ENCODE assay signal across 24 cellular contexts in the genomic region with DNA sequence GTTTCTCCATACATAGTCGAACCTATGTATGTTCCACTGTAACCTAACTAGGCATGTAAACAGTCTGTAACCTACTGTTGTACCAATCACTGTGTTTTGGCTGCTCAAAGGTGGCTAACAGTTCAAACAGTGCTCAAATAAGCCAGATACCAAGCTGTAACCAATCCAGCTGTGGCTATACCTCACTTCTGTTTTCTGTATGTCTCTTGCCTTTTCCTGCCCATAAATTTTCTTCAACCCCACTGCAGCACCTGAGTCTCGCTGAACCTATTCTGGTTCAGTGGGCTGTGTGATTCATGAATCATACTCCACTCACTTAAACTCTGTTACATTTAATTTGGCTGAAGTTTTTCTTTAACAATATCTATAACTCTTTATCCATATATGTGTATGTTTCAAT.
DNase-seq lines count a peak whose midpoint lies in the region; ATAC-seq, FAIRE-seq and TF ChIP-seq lines count a peak whose summit lies in the region.
"Had no signal": no experiment of that assay in that cellular context is flagged by ENCODE, and none has a peak within 500 bp of the region (broad histone marks: within the 10 kb centered on the region; RNA-seq: fewer than 3 reads in every experiment).

No MANE protein-coding gene starts in this region.

- intact Hi-C loops in OCI-LY7 (cut with micrococcal nuclease; ENCODE audit: unreplicated experiment), result no loop called here

- no peak overlapping the region for H3K4me3 ChIP-seq in OCI-LY7 (ENCODE audit: low read depth, low read length, poor library complexity, severe bottlenecking)
- H3K4me3 ChIP-seq: SK-N-MC had no signal

- no peaks in the 10 kb centered on the region for H3K9me2 ChIP-seq in OCI-LY7 (ENCODE audit: insufficient read depth, low read length)

- H2AFZ ChIP-seq in OCI-LY7 (ENCODE audit: low read length), result peak overlapping the region; percentile 14; the same call in 1 of the 2 replicates

- ATAC-seq in GM18868 (IDR thresholded peaks at IDR 0.05; ENCODE audit: unreplicated experiment), result peak; percentile 64
- no peak for ATAC-seq in activated naive CD4-positive, alpha-beta T cell treated with anti-CD3 and anti-CD28 coated beads, Interleukin-2, amount 50 U/mL, for 72 hours
- ATAC-seq: T-cell had no signal

- H3K36me3 Mint-ChIP-seq in activated naive CD4-positive, alpha-beta T cell treated with anti-CD3 and anti-CD28 coated beads, Interleukin-2, amount 50 U/mL, for 72 hours, result peaks cover 0 to 6% of the 10 kb centered on the region in 2 donors
- H3K36me3 Mint-ChIP-seq: IgD-negative memory B cell, T-cell had no signal

- H3K4me1 ChIP-seq in OCI-LY7 (ENCODE audit: insufficient read depth, low read length, poor library complexity, severe bottlenecking), result peaks cover 13% of the 10 kb centered on the region

- POLR2A ChIA-PET in OCI-LY7 (lab: Charles Lee), result interaction anchor here (1.0 to 2.1 kb wide), 5 partner anchors 9 to 30 kb away, joined by 3 to 6 read pairs (median 3); no protein-coding TSS in a partner anchor

- no peaks in the 10 kb centered on the region for H3K36me3 ChIP-seq in OCI-LY7 (ENCODE audit: insufficient read depth, low read length)

- no peak overlapping the region for H3K27ac Mint-ChIP-seq in activated naive CD4-positive, alpha-beta T cell treated with anti-CD3 and anti-CD28 coated beads, Interleukin-2, amount 50 U/mL, for 72 hours
- H3K27ac Mint-ChIP-seq: CD8-positive, alpha-beta memory T cell; IgD-negative memory B cell; T-cell had no signal

- H3K9me3 ChIP-seq in OCI-LY7 (ENCODE audit: low read length), result no peaks in the 10 kb centered on the region

- TF ChIP-seq CTCF in OCI-LY7 (conservative IDR thresholded peaks at IDR 0.05; ENCODE audit: low read length), result no peak

- BruUV-seq in OCI-LY7 (replicated peaks; lab: Mats Ljungman, UMichigan), result no TSS peak

- no peak overlapping the region for H3K27ac ChIP-seq in OCI-LY7 (ENCODE audit: low read depth, low read length, poor library complexity, severe bottlenecking)
- H3K27ac ChIP-seq: HL-60, SK-N-MC had no signal

- peak; percentile 16 for DNase-seq in OCI-LY7 (ENCODE audit: low spot score)
- DNase-seq in germinal center (ENCODE audit: low spot score), result peak; percentile 34
- DNase-seq in urothelium cell line (ENCODE audit: low spot score), result no peak
- no peak for DNase-seq in COR-L47 (lab: John Stamatoyannopoulos, UW)
- DNase-seq in HT-29 (ENCODE audit: low spot score), result no peak
- no peak for DNase-seq in activated naive CD4-positive, alpha-beta T cell treated with anti-CD3 and anti-CD28 coated beads, Interleukin-2, amount 50 U/mL, for 72 hours (ENCODE audit: low spot score in 2 of 2)
- DNase-seq: C1 segment of cervical spinal cord; CD8-positive, alpha-beta memory T cell; DMS79 treated with DMSO at 0.1 percent for 48 hours; HFFc6; Kasumi-1; NCI-H1092 treated with DMSO at 0.1 percent for 48 hours; NCI-H146; NCI-H2029 treated with DMSO at 0.1 percent for 48 hours; NCI-H2171; NCI-H526; SHP77; T-cell had no signal

- peaks cover 0 to 4% of the 10 kb centered on the region in 2 donors for H3K9me3 Mint-ChIP-seq in activated naive CD4-positive, alpha-beta T cell treated with anti-CD3 and anti-CD28 coated beads, Interleukin-2, amount 50 U/mL, for 72 hours
- H3K9me3 Mint-ChIP-seq: CD8-positive, alpha-beta memory T cell; HFFc6; IgD-negative memory B cell; T-cell had no signal

- H3K79me2 ChIP-seq in OCI-LY7 (ENCODE audit: insufficient read depth, low read depth, low read length), result no peaks in the 10 kb centered on the region

- CTCF ChIA-PET in OCI-LY7 (lab: Charles Lee; ENCODE audit: unreplicated experiment), result no interaction called here

- FAIRE-seq in urothelium cell line (lab: Jason Lieb, UNC), result peak; percentile 35
- FAIRE-seq: H54, HTR-8/SVneo had no signal

- 0 out of 2 replicates have a peak overlapping the region, but pooled peaks have one; percentile 13 for H3K4me2 ChIP-seq in OCI-LY7 (ENCODE audit: low read length)

- no peaks in the 10 kb centered on the region for H4K20me1 ChIP-seq in OCI-LY7 (ENCODE audit: insufficient read depth, low read length)

Comparison
In these comparisons a context has a peak if more than half of its experiments do, and no peak if none do; other contexts are left out.
1. DNase-seq: peak in OCI-LY7 (single experiment) and germinal center (single experiment); none in urothelium cell line (single experiment), COR-L47 (single experiment), HT-29 (single experiment) and activated naive CD4-positive, alpha-beta T cell treated with anti-CD3 and anti-CD28 coated beads, Interleukin-2, amount 50 U/mL, for 72 hours (0 of 2).